Comparison of ENCODE assay signal across 24 cellular contexts in genomic region chr2:114005110-114005783, GRCh38.
"Had no signal": no experiment of that assay in that cellular context is flagged by ENCODE, and none has a peak within 500 bp of the region (broad histone marks: within the 10 kb centered on the region; RNA-seq: fewer than 3 reads in every experiment).

No MANE protein-coding gene starts in this region.

- H3K36me3 ChIP-seq: ascending aorta, breast epithelium, esophagus squamous epithelium, left lung, neural progenitor cell, pancreas, stomach, upper lobe of left lung, WERI-Rb-1 had no signal

- FAIRE-seq: endothelial cell of umbilical vein, kidney, pancreas had no signal

- H3K27me3 ChIP-seq: ascending aorta, breast epithelium, left lung, neural progenitor cell, pancreas, stomach, testis, upper lobe of left lung had no signal

- DNase-seq: activated CD4-positive, alpha-beta memory T cell treated with anti-CD3 and anti-CD28 coated beads for 36 hours; activated CD4-positive, alpha-beta T cell treated with anti-CD3 and anti-CD28 coated beads for 36 hours; activated CD8-positive, alpha-beta memory T cell treated with anti-CD3 and anti-CD28 coated beads, Interleukin-2, amount 10 ng/mL, durations not matched to agents 7 days and 5 days; activated naive CD4-positive, alpha-beta T cell treated with anti-CD3 and anti-CD28 coated beads for 36 hours; activated naive CD8-positive, alpha-beta T cell treated with anti-CD3 and anti-CD28 coated beads, Interleukin-2, amount 50 U/mL, for 24 hours; activated T-cell treated with anti-CD3 and anti-CD28 coated beads, Interleukin-2, amount 50 U/mL, for 1 hour; cerebellar nuclear complex; effector CD8-positive, alpha-beta T cell; esophagus squamous epithelium; hypothalamus; kidney; left lung; mammary epithelial cell; naive B cell; pancreas; stimulated activated CD4-positive, alpha-beta T cell treated with anti-CD3 and anti-CD28 coated beads, Interleukin-1b, Interleukin-23, amount 100 ng/mL, for 48 hours; stomach; testis; upper lobe of left lung; WERI-Rb-1 had no signal

- ATAC-seq: activated CD4-positive, alpha-beta T cell treated with anti-CD3 and anti-CD28 coated beads for 36 hours; activated CD8-positive, alpha-beta memory T cell treated with anti-CD3 and anti-CD28 coated beads, Interleukin-2, amount 10 ng/mL, durations not matched to agents 7 days and 5 days; activated naive CD8-positive, alpha-beta T cell treated with anti-CD3 and anti-CD28 coated beads, Interleukin-2, amount 50 U/mL, for 24 hours; left lung; pancreas had no signal

- H3K4me3 ChIP-seq: ascending aorta, breast epithelium, esophagus squamous epithelium, left lung, neural progenitor cell, pancreas, stomach, testis, upper lobe of left lung had no signal
